8 cellular contexts compared by ENCODE assay signal in genomic region chr2:233331536-233331935, GRCh38. TPM values are rescaled to one million over a fixed set of nuclear protein-coding genes. Genes with fewer than 3 reads are reported as not detected.
DNase-seq lines count a peak whose midpoint lies in the region; ATAC-seq and TF ChIP-seq lines count a peak whose summit lies in the region.

No MANE protein-coding gene starts in this region.

- peaks cover 0 to 38% of the 10 kb centered on the region in 2 donors for H3K4me1 ChIP-seq in left lung

- DNase-seq in GDM1 (lab: John Stamatoyannopoulos, UW) (peak; percentile 95), NOMO-1 treated with DMSO at 0.1 percent for 48 hours (lab: John Stamatoyannopoulos, UW; ENCODE audit: unreplicated experiment) (peak; percentile 100), left lung (peak; percentile 80 to 87), NCI-H2029 treated with DMSO at 0.1 percent for 48 hours (lab: John Stamatoyannopoulos, UW) (no peak)
- peak; percentile 75 for DNase-seq in activated T-cell treated with anti-CD3 and anti-CD28 coated beads, Interleukin-2, amount 50 U/mL, for 24 hours
- peak; percentile 70 to 74 for DNase-seq in stimulated activated CD8-positive, alpha-beta memory T cell treated with anti-CD3 and anti-CD28 coated beads, Interleukin-7, amount 100 ng/mL, for 4 hours (ENCODE audit: low read depth in 2 of 2)

- peaks cover 38% of the 10 kb centered on the region for H3K4me1 Mint-ChIP-seq in activated T-cell treated with anti-CD3 and anti-CD28 coated beads, Interleukin-2, amount 50 U/mL, for 24 hours (ENCODE audit: low read depth)

- H3K27ac ChIP-seq in left lung, result peak overlapping the region; percentile 73 to 94

- no peaks in the 10 kb centered on the region for H3K36me3 Mint-ChIP-seq in activated T-cell treated with anti-CD3 and anti-CD28 coated beads, Interleukin-2, amount 50 U/mL, for 24 hours (ENCODE audit: low read depth)

- no peaks in the 10 kb centered on the region for H3K27me3 Mint-ChIP-seq in activated T-cell treated with anti-CD3 and anti-CD28 coated beads, Interleukin-2, amount 50 U/mL, for 24 hours

- TF ChIP-seq CTCF in left lung (IDR thresholded peaks at IDR 0.05), result no peak

- peak overlapping the region; percentile 32 for H3K4me3 Mint-ChIP-seq in activated T-cell treated with anti-CD3 and anti-CD28 coated beads, Interleukin-2, amount 50 U/mL, for 24 hours

- no peaks in the 10 kb centered on the region for H3K36me3 ChIP-seq in left lung

- intact Hi-C loops in left lung (cut with DNase I), result no loop called here

- H3K9me3 ChIP-seq in left lung, result no peaks in the 10 kb centered on the region

- H3K27me3 ChIP-seq in left lung, result no peaks in the 10 kb centered on the region

- ATAC-seq in GM21723 (IDR thresholded peaks at IDR 0.05; ENCODE audit: unreplicated experiment) (peak; percentile 89), left lung (peak; percentile 83), HG02571 (IDR thresholded peaks at IDR 0.05; ENCODE audit: unreplicated experiment) (no peak)

- no peak overlapping the region for H3K4me3 ChIP-seq in left lung

- no peaks in the 10 kb centered on the region for H3K9me3 Mint-ChIP-seq in activated T-cell treated with anti-CD3 and anti-CD28 coated beads, Interleukin-2, amount 50 U/mL, for 24 hours

- H3K27ac Mint-ChIP-seq in activated T-cell treated with anti-CD3 and anti-CD28 coated beads, Interleukin-2, amount 50 U/mL, for 24 hours, result peak overlapping the region; percentile 94

RNA-seq across cellular contexts. Expression of gene DGKD, which starts 22.8 kb away (rescaled TPM):
- 10 to 100 TPM; 87.7 to 98.0 TPM for total RNA-seq in left lung

RNA-seq across cellular contexts. Expression of gene SAG, which starts 23.9 kb away (rescaled TPM):
- total RNA-seq in left lung, result not detected
